ENCODE assay signal across 17 cellular contexts in genomic region chr1:83682132-83682531, GRCh38.
DNase-seq lines count a peak whose midpoint lies in the region; TF ChIP-seq lines count a peak whose summit lies in the region.
"Had no signal": no experiment of that assay in that cellular context is flagged by ENCODE, and none has a peak within 500 bp of the region (broad histone marks: within the 10 kb centered on the region; RNA-seq: fewer than 3 reads in every experiment).

No MANE protein-coding gene starts in this region.

- H2AFZ ChIP-seq in hepatocyte = no peak overlapping the region

- H3K27ac ChIP-seq in hepatocyte = no peak overlapping the region
- H3K27ac ChIP-seq: 22Rv1; A549; BLaER1 treated with 17β-estradiol and CSF1 and Interleukin-3, amounts not matched to agents 10 nM and 100 nM; C4-2B had no signal

- H3K36me3 ChIP-seq in hepatocyte (replicated peaks; ENCODE audit: insufficient read depth, low read depth) = no peaks in the 10 kb centered on the region
- H3K36me3 ChIP-seq: BLaER1 treated with 17β-estradiol and CSF1 and Interleukin-3, amounts not matched to agents 10 nM and 100 nM had no signal

- no peak overlapping the region for H3K4me2 ChIP-seq in hepatocyte
- H3K4me2 ChIP-seq: A549; BLaER1 treated with 17β-estradiol and CSF1 and Interleukin-3, amounts not matched to agents 10 nM and 100 nM had no signal

- 98% methylated on average over 2 of the region's 2 CpGs for WGBS in hepatocyte (ENCODE audit: low lambda C conversion rate, missing lambda C conversion rate)

- H3K9me2 ChIP-seq in hepatocyte (replicated peaks; ENCODE audit: insufficient read depth) = no peaks in the 10 kb centered on the region

- no peaks in the 10 kb centered on the region for H3K4me1 ChIP-seq in hepatocyte (ENCODE audit: insufficient read depth)
- H3K4me1 ChIP-seq: A549; BLaER1 treated with 17β-estradiol and CSF1 and Interleukin-3, amounts not matched to agents 10 nM and 100 nM; Caco-2 had no signal

- TF ChIP-seq CTCF in hepatocyte (IDR thresholded peaks at IDR 0.05; ENCODE audit: poor library complexity) = no peak

- H3K4me3 ChIP-seq in hepatocyte = no peak overlapping the region
- H3K4me3 ChIP-seq: A549; BLaER1 treated with 17β-estradiol and CSF1 and Interleukin-3, amounts not matched to agents 10 nM and 100 nM had no signal

- no peaks in the 10 kb centered on the region for H3K9me3 ChIP-seq in hepatocyte (ENCODE audit: low read depth)
- H3K9me3 ChIP-seq: A549; BLaER1 treated with 17β-estradiol and CSF1 and Interleukin-3, amounts not matched to agents 10 nM and 100 nM; Caco-2 had no signal

- no peaks in the 10 kb centered on the region for H3K27me3 ChIP-seq in hepatocyte
- H3K27me3 ChIP-seq: BLaER1 treated with 17β-estradiol and CSF1 and Interleukin-3, amounts not matched to agents 10 nM and 100 nM had no signal

- H3K79me2 ChIP-seq in hepatocyte = no peaks in the 10 kb centered on the region

- DNase-seq in NCI-H1417 (lab: John Stamatoyannopoulos, UW) = peak in 2 of 3 experiments; percentile 4 to 68
- DNase-seq in NCI-H1417 treated with DMSO at 0.1 percent for 48 hours (lab: John Stamatoyannopoulos, UW) = no peak
- DNase-seq in NCI-H748 (lab: John Stamatoyannopoulos, UW; ENCODE audit: unreplicated experiment) = peak; percentile 21
- DNase-seq in NCI-H748 treated with DMSO at 0.1 percent for 48 hours (lab: John Stamatoyannopoulos, UW) = no peak
- peak; percentile 5 for DNase-seq in NCI-H69 (lab: John Stamatoyannopoulos, UW)
- no peak for DNase-seq in hepatocyte (ENCODE audit: low spot score)
- DNase-seq: AML-193; Caco-2; Calu3; CD4-positive, alpha-beta T cell; CD8-positive, alpha-beta T cell; DMS79 treated with DMSO at 0.1 percent for 48 hours; GF-D8 had no signal

- H4K20me1 ChIP-seq in hepatocyte (ENCODE audit: insufficient read depth, poor library complexity, severe bottlenecking) = no peaks in the 10 kb centered on the region
- H4K20me1 ChIP-seq: BLaER1 treated with 17β-estradiol and CSF1 and Interleukin-3, amounts not matched to agents 10 nM and 100 nM had no signal

Comparison
In these comparisons a context has a peak if more than half of its experiments do, and no peak if none do; other contexts are left out.
1. DNase-seq: peak in NCI-H1417 (2 of 3), NCI-H748 (single experiment) and NCI-H69 (single experiment); none in NCI-H1417 treated with DMSO at 0.1 percent for 48 hours (single experiment), NCI-H748 treated with DMSO at 0.1 percent for 48 hours (single experiment) and hepatocyte (single experiment).